17 cellular contexts compared by ENCODE assay signal in genomic region chr18:51192026-51192425, GRCh38. TPM values are rescaled to one million over a fixed set of nuclear protein-coding genes. Genes with fewer than 3 reads are reported as not detected.
DNase-seq lines count a peak whose midpoint lies in the region; ATAC-seq, FAIRE-seq and TF ChIP-seq lines count a peak whose summit lies in the region.
"Had no signal": no experiment of that assay in that cellular context is flagged by ENCODE, and none has a peak within 500 bp of the region (broad histone marks: within the 10 kb centered on the region; RNA-seq: fewer than 3 reads in every experiment).

No MANE protein-coding gene starts in this region.

- H3K27ac ChIP-seq in HepG2 (ENCODE audit: extremely low read length, insufficient read depth, low read length) (no peak overlapping the region), right lobe of liver (no peak overlapping the region), prostate gland (no peak overlapping the region), psoas muscle (no peak overlapping the region)
- H3K27ac ChIP-seq: ascending aorta, SJSA1, upper lobe of left lung had no signal

- 0 out of 2 replicates have a peak overlapping the region, but pooled peaks have one; percentile 9 for H3K4me2 ChIP-seq in HepG2 (ENCODE audit: low read depth, low read length)

- POLR2A ChIA-PET in HepG2 (lab: Yijun Ruan, JAX): no interaction called here
- POLR2A ChIA-PET in T-cell (lab: Charles Lee): interaction anchor here in 1 of 2 donors (0.7 to 1.6 kb wide), 3 partner anchors 9 to 313 kb away, joined by 3 to 4 read pairs (median 4); partner anchors contain the start of gene ME2

- H3K9me3 ChIP-seq in HepG2 (ENCODE audit: low read length) (no peaks in the 10 kb centered on the region), right lobe of liver (no peaks in the 10 kb centered on the region), prostate gland (no peaks in the 10 kb centered on the region), psoas muscle (no peaks in the 10 kb centered on the region)
- H3K9me3 ChIP-seq: ascending aorta, SJSA1, upper lobe of left lung had no signal

- H3K4me1 ChIP-seq in HepG2 (ENCODE audit: insufficient read depth, low read length) (peaks cover 51% of the 10 kb centered on the region), right lobe of liver (peaks cover 0 to 29% (median 10%) of the 10 kb centered on the region in 4 donors), prostate gland (replicated peaks) (peaks cover 8% of the 10 kb centered on the region), psoas muscle (peaks cover 48% of the 10 kb centered on the region)

- H3K4me1 Mint-ChIP-seq in T-cell: peaks cover 75 to 82% (median 78%) of the 10 kb centered on the region in 3 donors
- H3K4me1 Mint-ChIP-seq in glutamatergic neuron (ENCODE audit: low read depth, unreplicated experiment): peaks cover 27% of the 10 kb centered on the region

- H3K27me3 ChIP-seq in HepG2 (ENCODE audit: control insufficient read depth in 1 of 2, insufficient read depth in 2 of 2, low read length in 2 of 2): no peaks in the 10 kb centered on the region
- H3K27me3 ChIP-seq in right lobe of liver: no peaks in the 10 kb centered on the region
- H3K27me3 ChIP-seq in prostate gland (replicated peaks; ENCODE audit: insufficient read depth): no peaks in the 10 kb centered on the region
- no peaks in the 10 kb centered on the region for H3K27me3 ChIP-seq in psoas muscle (ENCODE audit: insufficient read depth in 3 of 3, low read length in 2 of 3)
- H3K27me3 ChIP-seq: ascending aorta, SJSA1, upper lobe of left lung had no signal

- in situ Hi-C loops in HepG2 (cut with HindIII; ENCODE audit: extremely low pct_ligation_motif_present, low pct_unique_long_range_greater_than_20kb): no loop called here

- intact Hi-C loops in HepG2 (cut with micrococcal nuclease; ENCODE audit: unreplicated experiment): loop anchor here (5.0 kb wide), 1 partner anchor 55 kb away; no protein-coding TSS in a partner anchor
- intact Hi-C loops in right lobe of liver (cut with DNase I): no loop called here
- intact Hi-C loops in prostate gland (cut with DNase I): loop anchor here (10.0 kb wide), 1 partner anchor 367 kb away; the partner anchor contains the start of gene MRO
- intact Hi-C loops in psoas muscle (cut with DNase I): loop anchor here (5.0 to 10.0 kb wide), 2 partner anchors 85 to 907 kb away; partner anchors contain the start of genes CXXC1 (in 1 of the 2) and MBD1 (in 1 of the 2)

- peaks cover 1 to 7% of the 10 kb centered on the region in 2 experiments; a peak in 1 of 5 replicates for H3K36me3 ChIP-seq in HepG2 (replicated peaks in 1 of 2; ENCODE audit: control insufficient read depth in 1 of 2, insufficient read depth in 2 of 2, low read length in 2 of 2)
- no peaks in the 10 kb centered on the region for H3K36me3 ChIP-seq in right lobe of liver
- H3K36me3 ChIP-seq in prostate gland: no peaks in the 10 kb centered on the region
- H3K36me3 ChIP-seq in psoas muscle (ENCODE audit: insufficient read depth in 1 of 2, low read depth in 1 of 2): no peaks in the 10 kb centered on the region
- H3K36me3 ChIP-seq: ascending aorta, upper lobe of left lung had no signal

- ATAC-seq in HepG2 (no peak), right lobe of liver (no peak), T-cell (replicated peaks in 1 of 4) (no peak), psoas muscle (no peak)

- no peak for TF ChIP-seq RAD21 in HepG2 (CRISPR knock-in tag; IDR thresholded peaks at IDR 0.05)

- H3K79me2 ChIP-seq in HepG2 (ENCODE audit: insufficient read depth, low read length): peaks cover 98% of the 10 kb centered on the region

- no peak overlapping the region for H3K4me3 ChIP-seq in HepG2 (replicated peaks in 1 of 3; ENCODE audit: insufficient read depth in 1 of 3, low read depth in 2 of 3, low read length in 3 of 3)
- H3K4me3 ChIP-seq in right lobe of liver: no peak overlapping the region
- H3K4me3 ChIP-seq in prostate gland: no peak overlapping the region
- H3K4me3 ChIP-seq in psoas muscle: no peak overlapping the region
- H3K4me3 ChIP-seq: ascending aorta, SJSA1, upper lobe of left lung had no signal

- DNase-seq in HepG2 (ENCODE audit: low spot score): no peak
- no peak for DNase-seq in right lobe of liver
- DNase-seq in T-cell: no peak
- DNase-seq in glutamatergic neuron: no peak
- no peak for DNase-seq in NCI-H510A (lab: John Stamatoyannopoulos, UW)
- DNase-seq in prostate gland (ENCODE audit: low spot score): no peak
- no peak for DNase-seq in frontal cortex (ENCODE audit: low spot score in 2 of 2)
- no peak for DNase-seq in psoas muscle
- DNase-seq: activated T-cell treated with anti-CD3 and anti-CD28 coated beads, Interleukin-2, amount 50 U/mL, for 4 hours; AML-193; NCI-H2029; posterior cingulate gyrus; upper lobe of left lung had no signal

- WGBS in HepG2 (ENCODE audit: low lambda C conversion rate): 93% methylated on average over 2 of the region's 2 CpGs
- WGBS in right lobe of liver (ENCODE audit: insufficient coverage, low coverage, low lambda C conversion rate, missing lambda C conversion rate): 89% methylated on average over 2 of the region's 2 CpGs
- 84% methylated on average over 2 of the region's 2 CpGs for WGBS in prostate gland
- 67 to 72% (median 72%) methylated on average over 2 of the region's 2 CpGs for WGBS in psoas muscle, 3 donors

- no peak for TF ChIP-seq POLR2A in HepG2 (IDR thresholded peaks at IDR 0.05; ENCODE audit: insufficient read depth in 1 of 2, low read depth in 2 of 2, low read length in 2 of 2)
- TF ChIP-seq POLR2A in right lobe of liver (IDR thresholded peaks at IDR 0.05): no peak
- no peak for TF ChIP-seq POLR2A in prostate gland (IDR thresholded peaks at IDR 0.05)

- H3K27me3 Mint-ChIP-seq in T-cell (no peaks in the 10 kb centered on the region), glutamatergic neuron (ENCODE audit: unreplicated experiment) (peaks cover 15% of the 10 kb centered on the region)

- H3K9ac ChIP-seq in HepG2 (ENCODE audit: insufficient read depth, low read depth, low read length): no peak overlapping the region

- CTCF ChIA-PET in HepG2 (lab: Yijun Ruan, JAX; ENCODE audit: low intra/inter-chr PET ratio, low total read pairs) (no interaction called here), T-cell (lab: Charles Lee) (interaction anchor here (0.6 to 1.0 kb wide), 2 partner anchors 38 to 192 kb away, joined by 3 read pairs; no protein-coding TSS in a partner anchor)

- H3K9me3 Mint-ChIP-seq in T-cell (no peaks in the 10 kb centered on the region), glutamatergic neuron (ENCODE audit: unreplicated experiment) (peaks cover 18% of the 10 kb centered on the region)
- H3K9me3 Mint-ChIP-seq: activated T-cell treated with anti-CD3 and anti-CD28 coated beads, Interleukin-2, amount 50 U/mL, for 4 hours; mesothelial cell of epicardium had no signal

- no peak overlapping the region for H2AFZ ChIP-seq in HepG2 (ENCODE audit: low read length)

- H3K4me3 Mint-ChIP-seq in T-cell (peak overlapping the region in 1 of 3 donors; percentile 44), glutamatergic neuron (ENCODE audit: unreplicated experiment) (peak overlapping the region; percentile 81)
- H3K4me3 Mint-ChIP-seq: mesothelial cell of epicardium had no signal

- H3K27ac Mint-ChIP-seq in T-cell (peak overlapping the region; percentile 17 to 52), glutamatergic neuron (ENCODE audit: unreplicated experiment) (no peak overlapping the region)
- H3K27ac Mint-ChIP-seq: mesothelial cell of epicardium had no signal

- peaks cover 1% of the 10 kb centered on the region for H3K36me3 Mint-ChIP-seq in T-cell
- peaks cover 7% of the 10 kb centered on the region for H3K36me3 Mint-ChIP-seq in glutamatergic neuron (ENCODE audit: unreplicated experiment)
- H3K36me3 Mint-ChIP-seq: mesothelial cell of epicardium had no signal

- H4K20me1 ChIP-seq in HepG2 (ENCODE audit: insufficient read depth, low read length): peaks cover 76% of the 10 kb centered on the region

- TF ChIP-seq CTCF in HepG2 (CRISPR knock-in tag; IDR thresholded peaks at IDR 0.05) (no peak), right lobe of liver (IDR thresholded peaks at IDR 0.05) (no peak), glutamatergic neuron (IDR thresholded peaks at IDR 0.05; ENCODE audit: partially characterized antibody, unreplicated experiment) (no peak), prostate gland (IDR thresholded peaks at IDR 0.05) (no peak), psoas muscle (IDR thresholded peaks at IDR 0.05) (no peak)

- no peak for FAIRE-seq in HepG2 (lab: Jason Lieb, UNC)
- no peak for FAIRE-seq in frontal cortex (lab: Jason Lieb, UNC)
- FAIRE-seq: H54 had no signal

- no peak for TF ChIP-seq EP300 in HepG2 (IDR thresholded peaks at IDR 0.05; ENCODE audit: low read depth in 2 of 2, low read length in 2 of 2)
- TF ChIP-seq EP300 in HepG2 (CRISPR knock-in tag; IDR thresholded peaks at IDR 0.05; ENCODE audit: borderline replicate concordance): no peak

- no TSS peak for BruUV-seq in HepG2 (replicated peaks; lab: Mats Ljungman, UMichigan)

RNA-seq across cellular contexts. Expression of gene MEX3C, which starts 5.5 kb away (rescaled TPM):
- 36.4 and 36.7 TPM in 2 replicates for total RNA-seq in HepG2 (2016; rRNA removed; fragmentation: Illumina TruSeq; extraction: Trizol)
- 5.1 and 5.6 TPM in 2 replicates for total RNA-seq in HepG2 (2016; cell fraction: cytosol; rRNA removed; fragmentation: Illumina TruSeq; extraction: Trizol; ENCODE audit: low read depth)
- 36.6 and 39.9 TPM in 2 replicates for total RNA-seq in HepG2 (2016; cell fraction: insoluble cytoplasmic fraction; rRNA removed; fragmentation: Illumina TruSeq; extraction: Trizol)
- total RNA-seq in HepG2 (2016; cell fraction: membrane; rRNA removed; fragmentation: Illumina TruSeq; extraction: Trizol): 25.8 and 26.4 TPM in 2 replicates
- total RNA-seq in HepG2 (2016; cell fraction: nucleus; rRNA removed; fragmentation: Illumina TruSeq; extraction: Trizol): 46.3 and 52.7 TPM in 2 replicates
- polyA plus RNA-seq in HepG2 (2011; rRNA removed): 32.2 and 34.8 TPM in 2 replicates
- 15.5 and 20.6 TPM in 2 replicates for polyA plus RNA-seq in HepG2 (2011; cell fraction: cytosol; rRNA removed)
- polyA plus RNA-seq in HepG2 (2011; cell fraction: nucleus; rRNA removed): 13.8 and 16.8 TPM in 2 replicates
- 33.3 and 34.4 TPM in 2 replicates for polyA plus RNA-seq in HepG2 (2012)
- 1.6 and 1.7 TPM in 2 replicates for polyA plus RNA-seq in HepG2 (2016; cell fraction: cytosol; fragmentation: Illumina TruSeq; extraction: Trizol; ENCODE audit: low read depth)
- polyA plus RNA-seq in HepG2 (2016; cell fraction: insoluble cytoplasmic fraction; fragmentation: Illumina TruSeq; extraction: Trizol; ENCODE audit: low read depth): 31.2 and 31.8 TPM in 2 replicates
- 10.0 and 11.0 TPM in 2 replicates for polyA plus RNA-seq in HepG2 (2016; cell fraction: membrane; fragmentation: Illumina TruSeq; extraction: Trizol; ENCODE audit: low read depth)
- 22.4 and 22.7 TPM in 2 replicates for polyA plus RNA-seq in HepG2 (2016; cell fraction: nucleus; fragmentation: Illumina TruSeq; extraction: Trizol; ENCODE audit: insufficient read depth, low read depth)
- 25.7 and 38.6 TPM in 2 replicates for polyA minus RNA-seq in HepG2 (2011; rRNA and poly(A)+ RNA removed; ENCODE audit: low replicate concordance)
- polyA minus RNA-seq in HepG2 (2011; cell fraction: cytosol; rRNA and poly(A)+ RNA removed): 28.8 and 32.2 TPM in 2 replicates
- polyA minus RNA-seq in HepG2 (2011; cell fraction: nucleus; rRNA and poly(A)+ RNA removed): 68.2 and 81.1 TPM in 2 replicates
- total RNA-seq in right lobe of liver: 10 to 100 TPM in 2 of 6 experiments, 1 to 10 TPM in 4; 8.2 to 13.6 (median 9.6) TPM
- 10 to 100 TPM; 45.3 to 64.2 (median 52.0) TPM for total RNA-seq in T-cell
- 81.3 TPM for total RNA-seq in glutamatergic neuron (ENCODE audit: unreplicated experiment)
- total RNA-seq in prostate gland: 10 to 100 TPM; 29.2 to 54.0 TPM
- 97.4 TPM for total RNA-seq in frontal cortex
- total RNA-seq in psoas muscle: 10 to 100 TPM; 13.6 to 15.1 (median 14.5) TPM
- 1 to 10 TPM; 5.1 to 9.5 (median 5.8) TPM for polyA plus RNA-seq in psoas muscle

Comparison
In these comparisons a context has a peak if more than half of its experiments do, and no peak if none do; other contexts are left out.
1. intact Hi-C loops: an anchor here in HepG2 (5.0 kb wide), prostate gland (10.0 kb wide) and psoas muscle (5.0 to 10.0 kb wide); none called in right lobe of liver.